In the genomic region with DNA sequence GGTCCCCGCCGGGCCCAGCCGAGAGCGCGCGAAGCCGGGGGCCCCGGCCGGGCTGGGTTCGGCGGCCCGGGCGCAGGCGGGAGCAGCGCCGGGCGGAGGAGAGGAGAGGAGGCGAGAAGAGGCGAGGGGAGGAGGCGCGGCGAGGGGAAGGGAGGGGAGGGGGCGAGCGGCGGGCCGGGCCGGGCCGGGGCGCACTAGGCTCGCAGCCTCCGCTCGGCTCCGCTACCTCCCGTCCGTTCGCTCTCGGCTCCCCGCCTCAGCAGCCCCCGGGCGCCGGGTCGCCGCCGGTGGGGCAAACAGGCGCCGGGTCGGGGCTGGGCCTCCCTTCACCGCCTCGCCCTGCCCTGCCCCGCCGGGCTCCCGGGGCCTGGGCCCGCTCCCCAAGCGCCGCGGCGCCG, we compare ENCODE assay signal across 10 cellular contexts. TPM values are rescaled to one million over a fixed set of nuclear protein-coding genes. Genes with fewer than 3 reads are reported as not detected.
DNase-seq lines count a peak whose midpoint lies in the region; ATAC-seq and TF ChIP-seq lines count a peak whose summit lies in the region.
"Had no signal": no experiment of that assay in that cellular context is flagged by ENCODE, and none has a peak within 500 bp of the region (broad histone marks: within the 10 kb centered on the region; RNA-seq: fewer than 3 reads in every experiment).

No MANE protein-coding gene starts in this region.

- peaks cover 0 to 3% of the 10 kb centered on the region in 2 experiments; a peak in 1 of 4 replicates for H3K4me1 ChIP-seq in HCT116 (ENCODE audit: control insufficient read depth in 1 of 2, insufficient read depth in 2 of 2, low read length in 2 of 2)

- CTCF ChIA-PET in HCT116 (lab: Charles Lee): no interaction called here

- no TSS peak for BruUV-seq in HCT116 (replicated peaks; lab: Mats Ljungman, UMichigan)

- H4K20me1 ChIP-seq in HCT116 (ENCODE audit: insufficient read depth): no peaks in the 10 kb centered on the region

- DNase-seq in HCT116 (ENCODE audit: low read depth, low spot score) (no peak), astrocyte of the spinal cord (ENCODE audit: low read depth, low spot score) (no peak), putamen (ENCODE audit: low spot score) (no peak), hepatic stellate cell (ENCODE audit: low spot score) (no peak), NCI-H1930 (lab: John Stamatoyannopoulos, UW) (no peak)
- no peak for DNase-seq in stimulated activated naive CD8-positive, alpha-beta T cell treated with anti-CD3 and anti-CD28 coated beads, Interleukin-15, Interleukin-2, amounts not matched to agents 100 U/mL and 50 U/mL, for 24 hours
- DNase-seq in T-helper 2 cell treated with Interferon-gamma antibody and Interleukin-4, amounts not matched to agents 5 μg/mL and 100 μg/mL, for 36 hours (ENCODE audit: low spot score): no peak

- no peak overlapping the region for H3K27ac Mint-ChIP-seq in T-helper 2 cell treated with Interferon-gamma antibody and Interleukin-4, amounts not matched to agents 5 μg/mL and 100 μg/mL, for 36 hours
- H3K27ac Mint-ChIP-seq: activated naive CD4-positive, alpha-beta T cell treated with anti-CD3 and anti-CD28 coated beads, Interleukin-2, amount 50 U/mL, for 72 hours; stimulated activated naive CD8-positive, alpha-beta T cell treated with anti-CD3 and anti-CD28 coated beads, Interleukin-15, Interleukin-2, amounts not matched to agents 100 ng/mL and 50 ng/mL, for 24 hours had no signal

- H3K4me3 Mint-ChIP-seq in T-helper 2 cell treated with Interferon-gamma antibody and Interleukin-4, amounts not matched to agents 5 μg/mL and 100 μg/mL, for 36 hours: no peak overlapping the region
- H3K4me3 Mint-ChIP-seq: stimulated activated naive CD8-positive, alpha-beta T cell treated with anti-CD3 and anti-CD28 coated beads, Interleukin-15, Interleukin-2, amounts not matched to agents 100 ng/mL and 50 ng/mL, for 24 hours had no signal

- H3K27ac ChIP-seq in HCT116 (ENCODE audit: low read depth, low read length): no peak overlapping the region

- TF ChIP-seq CTCF in HCT116 (IDR thresholded peaks at IDR 0.05 in 2 of 3, conservative IDR thresholded peaks at IDR 0.05 in 1 of 3; ENCODE audit: borderline replicate concordance in 1 of 3, insufficient read depth in 1 of 3, low read depth in 2 of 3, low read length in 2 of 3) (no peak), astrocyte of the spinal cord (IDR thresholded peaks at IDR 0.05; ENCODE audit: low read depth, low read length) (no peak)

- no peaks in the 10 kb centered on the region for H3K79me2 ChIP-seq in HCT116 (ENCODE audit: insufficient read depth, low read length)

- no peaks in the 10 kb centered on the region for H3K36me3 ChIP-seq in HCT116 (ENCODE audit: control insufficient read depth in 1 of 2, insufficient read depth in 2 of 2, low read length in 2 of 2)

- H3K4me3 ChIP-seq in HCT116 (replicated peaks in 1 of 2; ENCODE audit: low read depth in 1 of 2, low read length in 2 of 2) (no peak overlapping the region; a peak in 1 of 4 replicates), astrocyte of the spinal cord (ENCODE audit: low read depth, low read length) (peak overlapping the region; percentile 24), iPS-18c (ENCODE audit: insufficient read depth, low read depth, low read length) (peak overlapping the region; percentile 67)

- H3K9me3 Mint-ChIP-seq in T-helper 2 cell treated with Interferon-gamma antibody and Interleukin-4, amounts not matched to agents 5 μg/mL and 100 μg/mL, for 36 hours: no peaks in the 10 kb centered on the region
- H3K9me3 Mint-ChIP-seq: activated naive CD4-positive, alpha-beta T cell treated with anti-CD3 and anti-CD28 coated beads, Interleukin-2, amount 50 U/mL, for 72 hours; stimulated activated naive CD8-positive, alpha-beta T cell treated with anti-CD3 and anti-CD28 coated beads, Interleukin-15, Interleukin-2, amounts not matched to agents 100 ng/mL and 50 ng/mL, for 24 hours had no signal

- H3K4me2 ChIP-seq in HCT116 (ENCODE audit: low read length): no peak overlapping the region

- H3K9me3 ChIP-seq in HCT116 (ENCODE audit: control insufficient read depth in 1 of 2, insufficient read depth in 1 of 2, low read depth in 1 of 2, low read length in 2 of 2) (no peaks in the 10 kb centered on the region), iPS-18c (ENCODE audit: control insufficient read depth, insufficient read depth, low read length) (no peaks in the 10 kb centered on the region)

- no peak overlapping the region for H2AFZ ChIP-seq in HCT116 (ENCODE audit: low read depth, low read length, poor library complexity, severe bottlenecking)

- H3K4me1 Mint-ChIP-seq in T-helper 2 cell treated with Interferon-gamma antibody and Interleukin-4, amounts not matched to agents 5 μg/mL and 100 μg/mL, for 36 hours (ENCODE audit: low read depth): no peaks in the 10 kb centered on the region

- RAD21 ChIA-PET in HCT116 (lab: Charles Lee; ENCODE audit: low non-redundant PET in 1 of 2, low total read pairs in 2 of 2, uncharacterized antibody in 2 of 2, unreplicated experiment in 2 of 2): no interaction called here

- peak; percentile 56 for ATAC-seq in HCT116
- ATAC-seq in stimulated activated naive CD8-positive, alpha-beta T cell treated with anti-CD3 and anti-CD28 coated beads, Interleukin-15, Interleukin-2, amounts not matched to agents 100 U/mL and 50 U/mL, for 24 hours: peak; percentile 30

- POLR2A ChIA-PET in HCT116 (lab: Charles Lee): no interaction called here

- H3K27me3 ChIP-seq in HCT116 (ENCODE audit: insufficient read depth, low read length): peaks cover 6% of the 10 kb centered on the region; the same call in 1 of the 2 replicates

- H3K9me2 ChIP-seq in HCT116 (ENCODE audit: insufficient read depth): no peaks in the 10 kb centered on the region

- H3K9ac ChIP-seq in HCT116 (ENCODE audit: low read length): no peak overlapping the region

- no peak for TF ChIP-seq POLR2A in HCT116 (IDR thresholded peaks at IDR 0.05; ENCODE audit: borderline replicate concordance, extremely low read depth, insufficient read depth, insufficient read length)

- in situ Hi-C loops in astrocyte of the spinal cord (cut with HindIII; ENCODE audit: low sequenced_read_pairs): no loop called here

- intact Hi-C loops in HCT116 (cut with micrococcal nuclease): no loop called here

- no peaks in the 10 kb centered on the region for H3K36me3 Mint-ChIP-seq in T-helper 2 cell treated with Interferon-gamma antibody and Interleukin-4, amounts not matched to agents 5 μg/mL and 100 μg/mL, for 36 hours (ENCODE audit: low read depth)
- H3K36me3 Mint-ChIP-seq: activated naive CD4-positive, alpha-beta T cell treated with anti-CD3 and anti-CD28 coated beads, Interleukin-2, amount 50 U/mL, for 72 hours had no signal

- no peak for TF ChIP-seq RAD21 in HCT116 (IDR thresholded peaks at IDR 0.05; ENCODE audit: low read depth)

- H3K27me3 Mint-ChIP-seq in T-helper 2 cell treated with Interferon-gamma antibody and Interleukin-4, amounts not matched to agents 5 μg/mL and 100 μg/mL, for 36 hours (ENCODE audit: low read depth): peaks cover 45% of the 10 kb centered on the region

TF ChIP-seq in HCT116, 20 proteins besides CTCF, POLR2A, EP300 and RAD21:
- 0 out of 2 replicates have a peak, but pooled peaks have one; percentile 16 for TF ChIP-seq ZFX (IDR thresholded peaks at IDR 0.05)
- no peak for TF ChIP-seq SP1 (IDR thresholded peaks at IDR 0.05; ENCODE audit: low read depth)
- TF ChIP-seq MAX (IDR thresholded peaks at IDR 0.05): no peak
- TF ChIP-seq CEBPB (IDR thresholded peaks at IDR 0.05; ENCODE audit: low read depth): no peak
- TF ChIP-seq, protein P1, sequence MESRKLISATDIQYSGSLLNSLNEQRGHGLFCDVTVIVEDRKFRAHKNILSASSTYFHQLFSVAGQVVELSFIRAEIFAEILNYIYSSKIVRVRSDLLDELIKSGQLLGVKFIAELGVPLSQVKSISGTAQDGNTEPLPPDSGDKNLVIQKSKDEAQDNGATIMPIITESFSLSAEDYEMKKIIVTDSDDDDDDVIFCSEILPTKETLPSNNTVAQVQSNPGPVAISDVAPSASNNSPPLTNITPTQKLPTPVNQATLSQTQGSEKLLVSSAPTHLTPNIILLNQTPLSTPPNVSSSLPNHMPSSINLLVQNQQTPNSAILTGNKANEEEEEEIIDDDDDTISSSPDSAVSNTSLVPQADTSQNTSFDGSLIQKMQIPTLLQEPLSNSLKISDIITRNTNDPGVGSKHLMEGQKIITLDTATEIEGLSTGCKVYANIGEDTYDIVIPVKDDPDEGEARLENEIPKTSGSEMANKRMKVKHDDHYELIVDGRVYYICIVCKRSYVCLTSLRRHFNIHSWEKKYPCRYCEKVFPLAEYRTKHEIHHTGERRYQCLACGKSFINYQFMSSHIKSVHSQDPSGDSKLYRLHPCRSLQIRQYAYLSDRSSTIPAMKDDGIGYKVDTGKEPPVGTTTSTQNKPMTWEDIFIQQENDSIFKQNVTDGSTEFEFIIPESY (IDR thresholded peaks at IDR 0.05; ENCODE audit: extremely low read depth, insufficient replicate concordance, low read length): no peak

RNA-seq across cellular contexts. Expression of gene INSYN1, which starts 0.3 kb away (rescaled TPM):
- 2.0 TPM for total RNA-seq in HCT116 (2021; ENCODE audit: unreplicated experiment)
- polyA plus RNA-seq in HCT116 (2012): 0.85 and 1.1 TPM in 2 replicates
- total RNA-seq: activated naive CD4-positive, alpha-beta T cell treated with anti-CD3 and anti-CD28 coated beads, Interleukin-2, amount 50 U/mL, for 72 hours had no signal

Comparison
In these comparisons a context has a peak if more than half of its experiments do, and no peak if none do; other contexts are left out.
1. H3K4me3 ChIP-seq: peak in astrocyte of the spinal cord (single experiment) and iPS-18c (single experiment); none in HCT116 (0 of 2).